ENCODE assay signal across 27 cellular contexts in the genomic region with DNA sequence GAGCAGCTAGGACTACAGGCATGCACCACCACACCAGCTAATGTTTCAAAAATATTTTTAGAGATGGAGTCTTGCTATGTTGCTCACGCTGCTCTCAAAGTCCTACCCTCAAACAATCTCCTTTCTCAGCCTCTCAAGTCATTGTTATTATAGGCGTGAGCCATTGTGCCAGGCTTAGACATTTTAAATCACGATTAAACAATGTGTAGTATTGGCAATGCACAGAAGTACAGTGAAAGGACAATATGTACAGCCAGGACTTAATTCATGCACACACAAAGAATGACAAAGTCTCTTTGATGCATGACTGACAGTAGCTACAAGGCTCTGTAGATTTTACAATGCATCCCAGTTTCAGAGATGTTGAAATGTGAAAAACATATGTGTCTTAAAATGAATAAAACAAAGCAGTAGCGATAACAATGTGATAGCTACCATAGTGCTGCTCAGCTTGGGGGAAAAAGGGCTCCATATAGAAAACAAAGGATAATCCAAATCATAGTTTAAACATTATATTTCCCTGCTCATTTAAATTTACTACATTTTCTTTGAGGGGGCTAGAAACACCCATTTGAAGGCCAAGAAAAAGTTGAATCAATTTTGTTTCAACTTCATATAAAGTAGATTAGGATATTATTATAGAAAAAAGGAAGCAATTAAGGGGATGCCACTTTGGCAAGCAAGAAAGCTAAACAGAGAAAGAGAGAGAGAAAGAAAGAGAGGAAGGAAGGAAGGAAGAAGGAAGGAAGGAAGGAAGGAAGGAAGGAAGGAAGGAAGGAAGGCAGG.
"Had no signal": no experiment of that assay in that cellular context is flagged by ENCODE, and none has a peak within 500 bp of the region (broad histone marks: within the 10 kb centered on the region; RNA-seq: fewer than 3 reads in every experiment).

No MANE protein-coding gene starts in this region.

- H3K4me1 ChIP-seq: gastroesophageal sphincter had no signal

- H3K27ac Mint-ChIP-seq: activated CD8-positive, alpha-beta T cell treated with anti-CD3 and anti-CD28 coated beads for 36 hours; activated naive CD8-positive, alpha-beta T cell; activated T-helper 17 cell treated with anti-CD3 and anti-CD28 coated beads, Interleukin-2, amount 50 U/mL, for 72 hours; dendritic cell treated with granulocyte-macrophage colony-stimulating factor and Interleukin-4, amounts not matched to agents 40 ng/mL and 50 ng/mL, for 4 days had no signal

- H3K36me3 ChIP-seq: brain microvascular endothelial cell, esophagus squamous epithelium, gastroesophageal sphincter had no signal

- H3K27ac ChIP-seq: brain microvascular endothelial cell, coronary artery, esophagus squamous epithelium, gastroesophageal sphincter had no signal

- ATAC-seq: activated CD8-positive, alpha-beta T cell treated with anti-CD3 and anti-CD28 coated beads for 36 hours; activated T-cell treated with anti-CD3 and anti-CD28 coated beads, Interleukin-2, amount 50 U/mL, for 4 hours; activated T-helper 17 cell treated with anti-CD3 and anti-CD28 coated beads, Interleukin-2, amount 50 U/mL, for 72 hours; gastroesophageal sphincter had no signal

- DNase-seq: activated CD4-positive, alpha-beta T cell treated with anti-CD3 and anti-CD28 coated beads for 1 hour; activated CD4-positive, alpha-beta T cell treated with anti-CD3 and anti-CD28 coated beads for 48 hours; activated CD4-positive, alpha-beta T cell treated with anti-CD3 and anti-CD28 coated beads, Interleukin-2, amount 50 U/mL, for 1 hour; activated CD4-positive, alpha-beta T cell treated with anti-CD3 and anti-CD28 coated beads, Interleukin-2, amount 50 U/mL, for 48 hours; activated CD8-positive, alpha-beta memory T cell treated with anti-CD3 and anti-CD28 coated beads for 24 hours; activated CD8-positive, alpha-beta T cell treated with anti-CD3 and anti-CD28 coated beads for 36 hours; activated effector memory CD4-positive, alpha-beta T cell treated with Interleukin-2 at 50 U/mL for 16 hours; activated gamma-delta T cell treated with Interleukin-2 at 50 U/mL for 16 hours; activated naive CD4-positive, alpha-beta T cell treated with anti-CD3 and anti-CD28 coated beads, Interleukin-2, amount 50 U/mL, for 16 hours; activated naive CD4-positive, alpha-beta T cell treated with Interleukin-2 at 50 U/mL for 16 hours; activated T-cell treated with anti-CD3 and anti-CD28 coated beads, Interleukin-2, amount 50 U/mL, for 4 hours; amniotic stem cell; brain microvascular endothelial cell; dorsolateral prefrontal cortex; effector memory CD4-positive, alpha-beta T cell; erythroblast; esophagus squamous epithelium; foreskin melanocyte; T-helper 2 cell had no signal

- H3K9me3 Mint-ChIP-seq: activated CD8-positive, alpha-beta T cell treated with anti-CD3 and anti-CD28 coated beads for 36 hours; activated T-helper 17 cell treated with anti-CD3 and anti-CD28 coated beads, Interleukin-2, amount 50 U/mL, for 72 hours had no signal

- H3K4me1 Mint-ChIP-seq: activated T-helper 17 cell treated with anti-CD3 and anti-CD28 coated beads, Interleukin-2, amount 50 U/mL, for 72 hours; central memory CD8-positive, alpha-beta T cell had no signal

- H3K4me3 ChIP-seq: coronary artery, dorsolateral prefrontal cortex, esophagus squamous epithelium, gastroesophageal sphincter had no signal

- H3K4me3 Mint-ChIP-seq: activated CD8-positive, alpha-beta T cell treated with anti-CD3 and anti-CD28 coated beads for 36 hours; activated naive CD8-positive, alpha-beta T cell; activated T-cell treated with anti-CD3 and anti-CD28 coated beads, Interleukin-2, amount 50 U/mL, for 4 hours; activated T-helper 17 cell treated with anti-CD3 and anti-CD28 coated beads, Interleukin-2, amount 50 U/mL, for 72 hours; central memory CD8-positive, alpha-beta T cell; dendritic cell treated with granulocyte-macrophage colony-stimulating factor and Interleukin-4, amounts not matched to agents 40 ng/mL and 50 ng/mL, for 4 days had no signal

- H3K27me3 Mint-ChIP-seq: activated CD8-positive, alpha-beta T cell treated with anti-CD3 and anti-CD28 coated beads for 36 hours; activated naive CD8-positive, alpha-beta T cell; central memory CD8-positive, alpha-beta T cell; dendritic cell treated with granulocyte-macrophage colony-stimulating factor and Interleukin-4, amounts not matched to agents 40 ng/mL and 50 ng/mL, for 4 days had no signal

- H3K36me3 Mint-ChIP-seq: activated naive CD8-positive, alpha-beta T cell had no signal

- H3K9me3 ChIP-seq: esophagus squamous epithelium, gastroesophageal sphincter had no signal

- FAIRE-seq: astrocyte, bronchial epithelial cell had no signal

- H3K27me3 ChIP-seq: brain microvascular endothelial cell, dorsolateral prefrontal cortex, esophagus squamous epithelium had no signal
